Comparison of ENCODE assay signal across 7 cellular contexts in the genomic region with DNA sequence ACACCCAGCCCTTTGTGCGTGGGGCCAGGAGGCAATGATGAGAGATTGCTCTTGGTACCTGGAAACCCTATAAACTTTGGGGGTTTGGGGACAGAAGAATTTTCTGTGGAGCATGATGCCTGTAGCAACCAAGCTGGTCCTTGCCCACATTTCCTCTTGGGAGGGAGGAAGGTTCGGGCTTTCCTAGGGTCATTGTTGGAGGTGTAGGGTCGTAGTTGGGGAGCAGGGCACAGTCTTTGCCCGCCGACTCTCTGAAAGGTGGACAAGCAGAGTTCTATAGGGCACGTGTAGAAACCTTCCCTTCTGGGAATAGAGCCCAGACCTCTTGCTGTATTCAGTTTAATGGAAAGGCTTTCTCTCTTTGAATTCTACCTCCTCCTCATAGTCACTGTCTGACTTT. TPM values are rescaled to one million over a fixed set of nuclear protein-coding genes. Genes with fewer than 3 reads are reported as not detected.
DNase-seq lines count a peak whose midpoint lies in the region; ATAC-seq and TF ChIP-seq lines count a peak whose summit lies in the region.

No MANE protein-coding gene starts in this region.

- intact Hi-C loops in sciatic nerve (cut with DNase I): no loop called here

- H3K4me3 Mint-ChIP-seq in activated naive CD8-positive, alpha-beta T cell treated with anti-CD3 and anti-CD28 coated beads for 36 hours: peak overlapping the region; percentile 88
- H3K4me3 Mint-ChIP-seq in immature natural killer cell: peak overlapping the region; percentile 84 to 91 (median 88)
- peak overlapping the region; percentile 93 to 98 for H3K4me3 Mint-ChIP-seq in stimulated activated naive B cell treated with anti-CD40 and anti-IgM and Interleukin-4, amounts not matched to agents 10 μg/mL and 1 μg/mL and 100 μg/mL, for 72 hours

- H3K27me3 ChIP-seq in HL-60 (ENCODE audit: insufficient read depth, poor library complexity, severe bottlenecking): no peaks in the 10 kb centered on the region

- H3K36me3 Mint-ChIP-seq in activated naive CD8-positive, alpha-beta T cell treated with anti-CD3 and anti-CD28 coated beads for 36 hours: peaks cover 7% of the 10 kb centered on the region
- no peaks in the 10 kb centered on the region for H3K36me3 Mint-ChIP-seq in immature natural killer cell
- peaks cover 11 to 21% of the 10 kb centered on the region in 2 donors for H3K36me3 Mint-ChIP-seq in stimulated activated naive B cell treated with anti-CD40 and anti-IgM and Interleukin-4, amounts not matched to agents 10 μg/mL and 1 μg/mL and 100 μg/mL, for 72 hours

- no peak for TF ChIP-seq CTCF in HL-60 (IDR thresholded peaks at IDR 0.05; ENCODE audit: insufficient read depth, low read length)

- H3K9me3 Mint-ChIP-seq in activated naive CD8-positive, alpha-beta T cell treated with anti-CD3 and anti-CD28 coated beads for 36 hours: peaks cover 1% of the 10 kb centered on the region
- peaks cover 0 to 2% (median 0%) of the 10 kb centered on the region in 6 donors for H3K9me3 Mint-ChIP-seq in immature natural killer cell
- no peaks in the 10 kb centered on the region for H3K9me3 Mint-ChIP-seq in stimulated activated naive B cell treated with anti-CD40 and anti-IgM and Interleukin-4, amounts not matched to agents 10 μg/mL and 1 μg/mL and 100 μg/mL, for 72 hours

- peak overlapping the region; percentile 57 for H3K4me3 ChIP-seq in HL-60 (replicated peaks; ENCODE audit: insufficient read depth, low read length)

- peaks cover 30% of the 10 kb centered on the region for H3K27me3 Mint-ChIP-seq in activated naive CD8-positive, alpha-beta T cell treated with anti-CD3 and anti-CD28 coated beads for 36 hours
- peaks cover 9 to 19% (median 9%) of the 10 kb centered on the region in 3 donors for H3K27me3 Mint-ChIP-seq in immature natural killer cell (ENCODE audit: low read depth in 3 of 3)
- peaks cover 15 to 19% of the 10 kb centered on the region in 2 donors for H3K27me3 Mint-ChIP-seq in stimulated activated naive B cell treated with anti-CD40 and anti-IgM and Interleukin-4, amounts not matched to agents 10 μg/mL and 1 μg/mL and 100 μg/mL, for 72 hours

- H3K4me1 Mint-ChIP-seq in activated naive CD8-positive, alpha-beta T cell treated with anti-CD3 and anti-CD28 coated beads for 36 hours: peaks cover 26% of the 10 kb centered on the region
- H3K4me1 Mint-ChIP-seq in immature natural killer cell: peaks cover 32 to 42% of the 10 kb centered on the region in 2 donors
- H3K4me1 Mint-ChIP-seq in stimulated activated naive B cell treated with anti-CD40 and anti-IgM and Interleukin-4, amounts not matched to agents 10 μg/mL and 1 μg/mL and 100 μg/mL, for 72 hours: peaks cover 35 to 53% of the 10 kb centered on the region in 2 donors

- DNase-seq in HL-60 (ENCODE audit: low read depth in 1 of 2, low spot score in 1 of 2): no peak
- no peak for DNase-seq in activated naive CD8-positive, alpha-beta T cell treated with anti-CD3 and anti-CD28 coated beads for 36 hours
- DNase-seq in immature natural killer cell: no peak
- no peak for DNase-seq in stimulated activated naive B cell treated with anti-CD40 and anti-IgM and Interleukin-4, amounts not matched to agents 10 μg/mL and 1 μg/mL and 100 μg/mL, for 72 hours
- no peak for DNase-seq in sciatic nerve (ENCODE audit: low spot score)

- no peak for ATAC-seq in stimulated activated naive B cell treated with anti-CD40 and anti-IgM and Interleukin-4, amounts not matched to agents 10 μg/mL and 1 μg/mL and 100 μg/mL, for 72 hours (replicated peaks)
- no peak for ATAC-seq in HG03571 (IDR thresholded peaks at IDR 0.05; ENCODE audit: unreplicated experiment)
- no peak for ATAC-seq in sciatic nerve
- ATAC-seq in HG02884 (IDR thresholded peaks at IDR 0.05; ENCODE audit: unreplicated experiment): no peak

- H3K27ac ChIP-seq in HL-60 (replicated peaks): no peak overlapping the region

- H3K27ac Mint-ChIP-seq in activated naive CD8-positive, alpha-beta T cell treated with anti-CD3 and anti-CD28 coated beads for 36 hours: no peak overlapping the region
- H3K27ac Mint-ChIP-seq in immature natural killer cell: peak overlapping the region; percentile 80 to 93 (median 91)
- peak overlapping the region; percentile 95 for H3K27ac Mint-ChIP-seq in stimulated activated naive B cell treated with anti-CD40 and anti-IgM and Interleukin-4, amounts not matched to agents 10 μg/mL and 1 μg/mL and 100 μg/mL, for 72 hours

RNA-seq across cellular contexts. Expression of a gene that starts 1.4 kb away (rescaled TPM):
- total RNA-seq in activated naive CD8-positive, alpha-beta T cell treated with anti-CD3 and anti-CD28 coated beads for 36 hours: 1 to 10 TPM; 4.7 to 4.8 TPM
- polyA plus RNA-seq in immature natural killer cell: 1 to 10 TPM in 1 of 3 donors, under 1 TPM in 2; 0.84 to 1.2 (median 0.94) TPM
- 21.6 TPM for total RNA-seq in sciatic nerve
